In genomic region chr13:113947321-113948033, GRCh38 we compare ENCODE assay signal across 8 cellular contexts. TPM values are rescaled to one million over a fixed set of nuclear protein-coding genes. Genes with fewer than 3 reads are reported as not detected.
A peak's percentile ranks its signal among the peaks of the same experiment; 100 is the strongest.
DNase-seq lines count a peak whose midpoint lies in the region; ATAC-seq lines count a peak whose summit lies in the region.

No MANE protein-coding gene starts in this region.

- peak; percentile 39 for ATAC-seq in esophagus mucosa
- ATAC-seq in GM19328 (IDR thresholded peaks at IDR 0.05; ENCODE audit: unreplicated experiment), result no peak

- no peaks in the 10 kb centered on the region for H3K36me3 ChIP-seq in CD8-positive, alpha-beta memory T cell (ENCODE audit: insufficient read depth, low read length)

- H3K9me3 ChIP-seq in CD8-positive, alpha-beta memory T cell (ENCODE audit: low read length), result no peaks in the 10 kb centered on the region

- no peak overlapping the region for H3K4me3 Mint-ChIP-seq in CD8-positive, alpha-beta memory T cell

- H3K36me3 Mint-ChIP-seq in CD8-positive, alpha-beta memory T cell, result peaks cover 0 to 4% (median 0%) of the 10 kb centered on the region in 3 donors

- H3K4me1 Mint-ChIP-seq in CD8-positive, alpha-beta memory T cell, result peaks cover 0 to 16% (median 7%) of the 10 kb centered on the region in 3 donors

- H3K27ac ChIP-seq in CD8-positive, alpha-beta memory T cell (ENCODE audit: low read depth, low read length), result no peak overlapping the region

- peak; percentile 12 for DNase-seq in CD1c-positive myeloid dendritic cell (ENCODE audit: extremely low spot score)
- DNase-seq in NCI-H2171 (lab: John Stamatoyannopoulos, UW), result peak; percentile 5
- peak in 39 of 56 donors; percentile 8 to 63 (median 21) for DNase-seq in nucleus accumbens (lab: John Stamatoyannopoulos, UW)
- DNase-seq in CD8-positive, alpha-beta memory T cell, result no peak
- no peak for DNase-seq in SIG-M5 (lab: John Stamatoyannopoulos, UW)
- no peak for DNase-seq in stimulated activated CD8-positive, alpha-beta memory T cell treated with anti-CD3 and anti-CD28 coated beads, Interleukin-4, amount 100 ng/mL, for 48 hours

- POLR2A ChIA-PET in CD8-positive, alpha-beta memory T cell (lab: Charles Lee), result no interaction called here

- no peaks in the 10 kb centered on the region for H3K4me1 ChIP-seq in CD8-positive, alpha-beta memory T cell (ENCODE audit: insufficient read depth, low read length)

- no peak overlapping the region for H3K27ac Mint-ChIP-seq in CD8-positive, alpha-beta memory T cell

- peaks cover 0 to 2% of the 10 kb centered on the region in 2 donors for H3K27me3 Mint-ChIP-seq in CD8-positive, alpha-beta memory T cell

- H3K27me3 ChIP-seq in CD8-positive, alpha-beta memory T cell (ENCODE audit: insufficient read depth, low read length, poor library complexity, severe bottlenecking), result no peaks in the 10 kb centered on the region

- no peak overlapping the region for H3K4me3 ChIP-seq in CD8-positive, alpha-beta memory T cell (ENCODE audit: low read length)

- peaks cover 0 to 4% (median 0%) of the 10 kb centered on the region in 5 donors for H3K9me3 Mint-ChIP-seq in CD8-positive, alpha-beta memory T cell

- CTCF ChIA-PET in CD8-positive, alpha-beta memory T cell (lab: Charles Lee), result no interaction called here

RNA-seq across cellular contexts. Expression of gene C13orf46, which starts 26.4 kb away (rescaled TPM):
- total RNA-seq in esophagus mucosa, result 0.08 TPM
- 1 to 10 TPM; 1.2 to 1.8 TPM for total RNA-seq in CD8-positive, alpha-beta memory T cell
- polyA plus RNA-seq in CD8-positive, alpha-beta memory T cell, result 2.2 TPM

Comparison
In these comparisons a context has a peak if more than half of its experiments do, and no peak if none do; other contexts are left out.
1. DNase-seq: peak in CD1c-positive myeloid dendritic cell (single experiment), NCI-H2171 (single experiment) and nucleus accumbens (39 of 56); none in CD8-positive, alpha-beta memory T cell (0 of 5), SIG-M5 (single experiment) and stimulated activated CD8-positive, alpha-beta memory T cell treated with anti-CD3 and anti-CD28 coated beads, Interleukin-4, amount 100 ng/mL, for 48 hours (single experiment).